8 cellular contexts compared by ENCODE assay signal in the genomic region with DNA sequence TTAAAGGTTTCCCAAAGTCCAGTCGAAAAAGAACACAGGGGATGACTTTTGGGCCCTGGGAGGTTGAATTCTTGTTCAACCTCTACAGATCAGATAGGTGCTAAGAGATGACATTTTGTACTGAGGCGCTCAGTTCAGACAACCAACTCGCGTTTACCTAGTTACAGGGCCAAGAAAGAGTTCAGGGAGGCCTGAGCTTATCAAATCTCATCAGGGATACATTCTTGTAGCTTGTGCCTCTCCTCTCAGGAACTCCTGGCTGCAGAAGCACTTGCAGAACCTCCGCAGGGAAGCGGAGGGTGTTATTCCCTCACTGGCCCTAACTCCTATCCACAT. TPM values are rescaled to one million over a fixed set of nuclear protein-coding genes. Genes with fewer than 3 reads are reported as not detected.
DNase-seq lines count a peak whose midpoint lies in the region; ATAC-seq and TF ChIP-seq lines count a peak whose summit lies in the region.

No MANE protein-coding gene starts in this region.

- no peaks in the 10 kb centered on the region for H3K27me3 ChIP-seq in CD8-positive, alpha-beta T cell (ENCODE audit: insufficient read depth, low read length)
- no peaks in the 10 kb centered on the region for H3K27me3 ChIP-seq in neuron (ENCODE audit: insufficient read depth, low read length)

- no peak overlapping the region for H3K27ac ChIP-seq in CD8-positive, alpha-beta T cell (ENCODE audit: low read depth, low read length)

- DNase-seq in CD8-positive, alpha-beta T cell, result no peak
- DNase-seq in OCI-M1 (lab: John Stamatoyannopoulos, UW) (peak; percentile 41), epithelial cell of esophagus (ENCODE audit: low read depth) (no peak), NCI-H146 treated with DMSO at 0.1 percent for 48 hours (lab: John Stamatoyannopoulos, UW; ENCODE audit: unreplicated experiment) (no peak), NCI-H1694 treated with DMSO at 0.1 percent for 48 hours (lab: John Stamatoyannopoulos, UW) (no peak), HPDE6-E6E7 (ENCODE audit: extremely low spot score) (no peak)

- TF ChIP-seq CTCF in CD8-positive, alpha-beta T cell (IDR thresholded peaks at IDR 0.05), result no peak
- TF ChIP-seq CTCF in epithelial cell of esophagus (IDR thresholded peaks at IDR 0.05; ENCODE audit: insufficient read depth, low read depth, low read length, missing control alignments), result no peak

- H3K27ac Mint-ChIP-seq in CD8-positive, alpha-beta T cell, result peak overlapping the region; percentile 98

- intact Hi-C loops in CD8-positive, alpha-beta T cell (cut with DNase I, micrococcal nuclease), result loop anchor here (2.0 to 10.0 kb wide), 3 partner anchors 67 to 313 kb away; partner anchors contain the start of genes ZNF551 (in 1 of the 2), ZNF552 (in 1 of the 2) and ZNF749 (in 1 of the 2)

- peaks cover 52% of the 10 kb centered on the region for H3K36me3 Mint-ChIP-seq in CD8-positive, alpha-beta T cell

- H3K9me3 Mint-ChIP-seq in CD8-positive, alpha-beta T cell, result peaks cover 42% of the 10 kb centered on the region

- POLR2A ChIA-PET in CD8-positive, alpha-beta T cell (lab: Charles Lee), result interaction anchor here (0.9 to 2.4 kb wide), 3 partner anchors 20 to 445 kb away, joined by 3 to 13 read pairs (median 5); partner anchors contain the start of genes ZNF586 and ZNF671

- CTCF ChIA-PET in CD8-positive, alpha-beta T cell (lab: Charles Lee), result no interaction called here

- H3K9me3 ChIP-seq in CD8-positive, alpha-beta T cell (ENCODE audit: low read length), result peaks cover 35% of the 10 kb centered on the region
- H3K9me3 ChIP-seq in neuron (ENCODE audit: low read length), result peaks cover 31% of the 10 kb centered on the region

- peak overlapping the region; percentile 75 for H3K4me3 ChIP-seq in CD8-positive, alpha-beta T cell (ENCODE audit: low read depth, low read length)
- H3K4me3 ChIP-seq in epithelial cell of esophagus (ENCODE audit: low read length) (peak overlapping the region; percentile 94), neuron (ENCODE audit: low read length) (peak overlapping the region; percentile 91)

- peak overlapping the region; percentile 95 for H3K4me3 Mint-ChIP-seq in CD8-positive, alpha-beta T cell

- H3K27me3 Mint-ChIP-seq in CD8-positive, alpha-beta T cell (ENCODE audit: low read depth), result no peaks in the 10 kb centered on the region

- H3K4me1 Mint-ChIP-seq in CD8-positive, alpha-beta T cell (ENCODE audit: low read depth), result peaks cover 44% of the 10 kb centered on the region

- peaks cover 31% of the 10 kb centered on the region for H3K36me3 ChIP-seq in CD8-positive, alpha-beta T cell (ENCODE audit: insufficient read depth, low read length)
- peaks cover 44% of the 10 kb centered on the region for H3K36me3 ChIP-seq in neuron (ENCODE audit: insufficient read depth, low read length)

- H2AFZ ChIP-seq in neuron (ENCODE audit: low read depth, low read length), result no peak overlapping the region

- H3K4me1 ChIP-seq in CD8-positive, alpha-beta T cell (ENCODE audit: insufficient read depth, low read length), result peaks cover 16% of the 10 kb centered on the region
- H3K4me1 ChIP-seq in neuron (ENCODE audit: insufficient read depth, low read length), result peaks cover 10% of the 10 kb centered on the region

- no peak for ATAC-seq in CD8-positive, alpha-beta T cell
- no peak for ATAC-seq in GM21390 (IDR thresholded peaks at IDR 0.05; ENCODE audit: unreplicated experiment)

RNA-seq across cellular contexts. Expression of gene ZNF776, which starts 0.8 kb away (rescaled TPM):
- total RNA-seq in CD8-positive, alpha-beta T cell, result 10 to 100 TPM; 22.3 to 32.3 TPM

RNA-seq across cellular contexts. Expression of gene ZNF671, which starts 20.0 kb away (rescaled TPM):
- 10 to 100 TPM; 12.1 to 12.4 TPM for total RNA-seq in CD8-positive, alpha-beta T cell

RNA-seq across cellular contexts. Expression of gene ZNF586, which starts 22.0 kb away (rescaled TPM):
- total RNA-seq in CD8-positive, alpha-beta T cell, result 10 to 100 TPM; 54.0 to 57.6 TPM

RNA-seq across cellular contexts. Expression of gene ZNF154, which starts 38.4 kb away (rescaled TPM):
- 10 to 100 TPM; 15.3 to 15.7 TPM for total RNA-seq in CD8-positive, alpha-beta T cell
